In genomic region chr4:87498446-87498900, GRCh38 we compare ENCODE assay signal across 9 cellular contexts. TPM values are rescaled to one million over a fixed set of nuclear protein-coding genes. Genes with fewer than 3 reads are reported as not detected.
DNase-seq lines count a peak whose midpoint lies in the region; ATAC-seq, FAIRE-seq and TF ChIP-seq lines count a peak whose summit lies in the region.
"Had no signal": no experiment of that assay in that cellular context is flagged by ENCODE, and none has a peak within 500 bp of the region (broad histone marks: within the 10 kb centered on the region; RNA-seq: fewer than 3 reads in every experiment).

No MANE protein-coding gene starts in this region.

- ATAC-seq in GM21423 (IDR thresholded peaks at IDR 0.05; ENCODE audit: unreplicated experiment) (peak; percentile 75), lower lobe of right lung (no peak), foreskin keratinocyte (no peak)

- H3K9me2 ChIP-seq in Loucy (replicated peaks; ENCODE audit: low read depth, low read length): no peaks in the 10 kb centered on the region

- H3K79me2 ChIP-seq in Loucy (ENCODE audit: insufficient read depth, low read length): no peaks in the 10 kb centered on the region

- H2AFZ ChIP-seq in Loucy (ENCODE audit: low read length): peak overlapping the region; percentile 50

- intact Hi-C loops in lower lobe of right lung (cut with DNase I): no loop called here

- FAIRE-seq in D721Med (lab: Jason Lieb, UNC): no peak

- no peaks in the 10 kb centered on the region for H3K36me3 ChIP-seq in Loucy (ENCODE audit: insufficient read depth, low read length)
- peaks cover 32% of the 10 kb centered on the region for H3K36me3 ChIP-seq in lower lobe of right lung
- H3K36me3 ChIP-seq: neutrophil had no signal

- peak; percentile 63 for DNase-seq in GM04503 (ENCODE audit: low read depth)
- DNase-seq in lower lobe of right lung: no peak
- DNase-seq in NOMO-1 treated with dmso at 0.1 percent for 144 hours (lab: John Stamatoyannopoulos, UW; ENCODE audit: unreplicated experiment): no peak
- DNase-seq in D721Med (ENCODE audit: insufficient read length, low spot score): no peak
- DNase-seq in SIG-M5 treated with dmso at 0.1 percent for 504 hours (lab: John Stamatoyannopoulos, UW; ENCODE audit: unreplicated experiment): no peak
- no peak for DNase-seq in foreskin keratinocyte

- peak overlapping the region; percentile 29 for H3K4me2 ChIP-seq in Loucy (ENCODE audit: low read depth, low read length, poor library complexity, severe bottlenecking)

- peak overlapping the region; percentile 7 for H3K4me3 ChIP-seq in Loucy (ENCODE audit: low read length, poor library complexity, severe bottlenecking)
- no peak overlapping the region for H3K4me3 ChIP-seq in lower lobe of right lung

- no peaks in the 10 kb centered on the region for H3F3A ChIP-seq in Loucy (ENCODE audit: low read depth)

- peaks cover 6% of the 10 kb centered on the region for H3K4me1 ChIP-seq in Loucy (ENCODE audit: insufficient read depth, low read length, poor library complexity, severe bottlenecking)
- H3K4me1 ChIP-seq in lower lobe of right lung: peaks cover 11% of the 10 kb centered on the region
- H3K4me1 ChIP-seq in foreskin keratinocyte: no peaks in the 10 kb centered on the region

- no peak overlapping the region for H3K9ac ChIP-seq in Loucy (ENCODE audit: low read depth, low read length, poor library complexity, severe bottlenecking)

- H3K27me3 ChIP-seq in Loucy (ENCODE audit: insufficient read depth, low read length, poor library complexity, severe bottlenecking): no peaks in the 10 kb centered on the region
- no peaks in the 10 kb centered on the region for H3K27me3 ChIP-seq in lower lobe of right lung (ENCODE audit: low read depth)
- no peaks in the 10 kb centered on the region for H3K27me3 ChIP-seq in foreskin keratinocyte
- H3K27me3 ChIP-seq: neutrophil had no signal

- TF ChIP-seq CTCF in Loucy (conservative IDR thresholded peaks at IDR 0.05; ENCODE audit: low read length) (no peak), lower lobe of right lung (IDR thresholded peaks at IDR 0.05) (no peak), D721Med (IDR thresholded peaks at IDR 0.05; ENCODE audit: insufficient read depth, missing control alignments) (no peak), foreskin keratinocyte (conservative IDR thresholded peaks at IDR 0.05) (no peak)

- H4K20me1 ChIP-seq in Loucy (ENCODE audit: insufficient read depth, low read length, poor library complexity, severe bottlenecking): no peaks in the 10 kb centered on the region

- H3K9me3 ChIP-seq in Loucy (ENCODE audit: insufficient read depth, low read depth, low read length): no peaks in the 10 kb centered on the region
- H3K9me3 ChIP-seq in lower lobe of right lung: no peaks in the 10 kb centered on the region
- H3K9me3 ChIP-seq: neutrophil had no signal

- H3K27ac ChIP-seq in lower lobe of right lung: peak overlapping the region; percentile 50
- H3K27ac ChIP-seq in foreskin keratinocyte: no peak overlapping the region
- H3K27ac ChIP-seq: neutrophil had no signal

RNA-seq across cellular contexts. Expression of gene SPARCL1, which starts 30.7 kb away (rescaled TPM):
- total RNA-seq in lower lobe of right lung (299 TPM), foreskin keratinocyte (not detected in 2 replicates)
- not detected in 2 replicates for polyA plus RNA-seq in foreskin keratinocyte

Comparison
In these comparisons a context has a peak if more than half of its experiments do, and no peak if none do; other contexts are left out.
1. RNA of gene SPARCL1, which starts 30.7 kb away (total RNA-seq): 299 TPM in lower lobe of right lung (single experiment); not detected in foreskin keratinocyte; every median in the first group is over 100 times any median in the second.